Comparison of ENCODE assay signal across 10 cellular contexts in genomic region chr3:119700920-119701734, GRCh38. TPM values are rescaled to one million over a fixed set of nuclear protein-coding genes. Genes with fewer than 3 reads are reported as not detected.
DNase-seq lines count a peak whose midpoint lies in the region; ATAC-seq lines count a peak whose summit lies in the region.
"Had no signal": no experiment of that assay in that cellular context is flagged by ENCODE, and none has a peak within 500 bp of the region (broad histone marks: within the 10 kb centered on the region; RNA-seq: fewer than 3 reads in every experiment).

No MANE protein-coding gene starts in this region.

- DNase-seq in activated naive CD4-positive, alpha-beta T cell treated with anti-CD3 and anti-CD28 coated beads, Interleukin-2, amount 50 U/mL, for 16 hours, result no peak
- DNase-seq in activated T-helper 1 cell treated with anti-CD3 and anti-CD28 coated beads, Interleukin-12 subunit alpha, Interleukin-12 subunit beta, Interleukin-2, Interleukin-4 antibody, amounts not matched to agents 30 ng/mL and 10 ng/mL and 1 ng/mL, durations not matched to agents 14 hours and 24 hours and 36 hours (ENCODE audit: low spot score), result no peak
- no peak for DNase-seq in stimulated activated naive CD8-positive, alpha-beta T cell treated with anti-CD3 and anti-CD28 coated beads, Interleukin-15, amount 100 ng/mL, for 72 hours
- DNase-seq in RKO (ENCODE audit: low spot score), result no peak
- DNase-seq in mucosa of gallbladder (ENCODE audit: low spot score), result no peak
- no peak for DNase-seq in NCI-H524 treated with DMSO at 0.1 percent for 48 hours (lab: John Stamatoyannopoulos, UW)
- DNase-seq: cortex of kidney, midbrain had no signal

- peak; percentile 5 for ATAC-seq in HG02981 (IDR thresholded peaks at IDR 0.05; ENCODE audit: unreplicated experiment)
- ATAC-seq in stimulated activated naive CD8-positive, alpha-beta T cell treated with anti-CD3 and anti-CD28 coated beads, Interleukin-15, amount 100 ng/mL, for 72 hours, result peak; percentile 59

- H3K4me3 Mint-ChIP-seq in activated naive CD4-positive, alpha-beta T cell treated with anti-CD3 and anti-CD28 coated beads, Interleukin-2, amount 50 U/mL, for 24 hours, result peak overlapping the region; percentile 45
- H3K4me3 Mint-ChIP-seq in activated T-helper 1 cell treated with anti-CD3 and anti-CD28 coated beads, Interleukin-12 subunit alpha, Interleukin-12 subunit beta, Interleukin-2, Interleukin-4 antibody, amounts not matched to agents 30 ng/mL and 10 ng/mL and 1 ng/mL, durations not matched to agents 14 hours and 24 hours and 36 hours, result peak overlapping the region; percentile 64
- peak overlapping the region; percentile 29 to 67 for H3K4me3 Mint-ChIP-seq in stimulated activated naive CD8-positive, alpha-beta T cell treated with anti-CD3 and anti-CD28 coated beads, Interleukin-15, amount 100 ng/mL, for 72 hours

- no peaks in the 10 kb centered on the region for H3K36me3 Mint-ChIP-seq in activated naive CD4-positive, alpha-beta T cell treated with anti-CD3 and anti-CD28 coated beads, Interleukin-2, amount 50 U/mL, for 24 hours
- H3K36me3 Mint-ChIP-seq in activated T-helper 1 cell treated with anti-CD3 and anti-CD28 coated beads, Interleukin-12 subunit alpha, Interleukin-12 subunit beta, Interleukin-2, Interleukin-4 antibody, amounts not matched to agents 30 ng/mL and 10 ng/mL and 1 ng/mL, durations not matched to agents 14 hours and 24 hours and 36 hours (ENCODE audit: low read depth), result peaks cover 7% of the 10 kb centered on the region

- intact Hi-C loops in activated T-helper 1 cell treated with anti-CD3 and anti-CD28 coated beads, Interleukin-12 subunit alpha, Interleukin-12 subunit beta, Interleukin-2, Interleukin-4 antibody, amounts not matched to agents 30 ng/mL and 10 ng/mL and 1 ng/mL, durations not matched to agents 14 hours and 24 hours and 36 hours (cut with micrococcal nuclease), result loop anchor here (1.0 to 10.0 kb wide), 11 partner anchors 24 to 756 kb away; partner anchors contain the start of genes B4GALT4, COX17, GSK3B and LRRC58

- H3K27ac Mint-ChIP-seq in activated naive CD4-positive, alpha-beta T cell treated with anti-CD3 and anti-CD28 coated beads, Interleukin-2, amount 50 U/mL, for 24 hours, result peak overlapping the region; percentile 93
- peak overlapping the region; percentile 87 for H3K27ac Mint-ChIP-seq in activated T-helper 1 cell treated with anti-CD3 and anti-CD28 coated beads, Interleukin-12 subunit alpha, Interleukin-12 subunit beta, Interleukin-2, Interleukin-4 antibody, amounts not matched to agents 30 ng/mL and 10 ng/mL and 1 ng/mL, durations not matched to agents 14 hours and 24 hours and 36 hours
- H3K27ac Mint-ChIP-seq in stimulated activated naive CD8-positive, alpha-beta T cell treated with anti-CD3 and anti-CD28 coated beads, Interleukin-15, amount 100 ng/mL, for 72 hours, result peak overlapping the region; percentile 95 to 96

- H3K27me3 Mint-ChIP-seq in activated naive CD4-positive, alpha-beta T cell treated with anti-CD3 and anti-CD28 coated beads, Interleukin-2, amount 50 U/mL, for 24 hours, result peaks cover 2% of the 10 kb centered on the region
- peaks cover 19% of the 10 kb centered on the region for H3K27me3 Mint-ChIP-seq in activated T-helper 1 cell treated with anti-CD3 and anti-CD28 coated beads, Interleukin-12 subunit alpha, Interleukin-12 subunit beta, Interleukin-2, Interleukin-4 antibody, amounts not matched to agents 30 ng/mL and 10 ng/mL and 1 ng/mL, durations not matched to agents 14 hours and 24 hours and 36 hours (ENCODE audit: insufficient read depth)
- H3K27me3 Mint-ChIP-seq in stimulated activated naive CD8-positive, alpha-beta T cell treated with anti-CD3 and anti-CD28 coated beads, Interleukin-15, amount 100 ng/mL, for 72 hours, result peaks cover 12% of the 10 kb centered on the region

- peaks cover 42% of the 10 kb centered on the region for H3K4me1 Mint-ChIP-seq in activated naive CD4-positive, alpha-beta T cell treated with anti-CD3 and anti-CD28 coated beads, Interleukin-2, amount 50 U/mL, for 24 hours
- H3K4me1 Mint-ChIP-seq in activated T-helper 1 cell treated with anti-CD3 and anti-CD28 coated beads, Interleukin-12 subunit alpha, Interleukin-12 subunit beta, Interleukin-2, Interleukin-4 antibody, amounts not matched to agents 30 ng/mL and 10 ng/mL and 1 ng/mL, durations not matched to agents 14 hours and 24 hours and 36 hours (ENCODE audit: low read depth), result peaks cover 47% of the 10 kb centered on the region
- peaks cover 41% of the 10 kb centered on the region for H3K4me1 Mint-ChIP-seq in stimulated activated naive CD8-positive, alpha-beta T cell treated with anti-CD3 and anti-CD28 coated beads, Interleukin-15, amount 100 ng/mL, for 72 hours

- H3K9me3 Mint-ChIP-seq in activated naive CD4-positive, alpha-beta T cell treated with anti-CD3 and anti-CD28 coated beads, Interleukin-2, amount 50 U/mL, for 24 hours, result peaks cover 6% of the 10 kb centered on the region
- peaks cover 9% of the 10 kb centered on the region for H3K9me3 Mint-ChIP-seq in activated T-helper 1 cell treated with anti-CD3 and anti-CD28 coated beads, Interleukin-12 subunit alpha, Interleukin-12 subunit beta, Interleukin-2, Interleukin-4 antibody, amounts not matched to agents 30 ng/mL and 10 ng/mL and 1 ng/mL, durations not matched to agents 14 hours and 24 hours and 36 hours
- H3K9me3 Mint-ChIP-seq in stimulated activated naive CD8-positive, alpha-beta T cell treated with anti-CD3 and anti-CD28 coated beads, Interleukin-15, amount 100 ng/mL, for 72 hours, result peaks cover 0 to 5% of the 10 kb centered on the region in 2 donors

RNA-seq across cellular contexts. Expression of gene CFAP91, which starts 1.7 kb away (rescaled TPM):
- total RNA-seq in activated T-helper 1 cell treated with anti-CD3 and anti-CD28 coated beads, Interleukin-12 subunit alpha, Interleukin-12 subunit beta, Interleukin-2, Interleukin-4 antibody, amounts not matched to agents 30 ng/mL and 10 ng/mL and 1 ng/mL, durations not matched to agents 14 hours and 24 hours and 36 hours, result 0.24 TPM in 1 of 2 replicates, not detected in the other
- 6.7 TPM for total RNA-seq in mucosa of gallbladder

RNA-seq across cellular contexts. Expression of gene COX17, which starts 23.9 kb away (rescaled TPM):
- 62.2 and 70.7 TPM in 2 replicates for total RNA-seq in activated T-helper 1 cell treated with anti-CD3 and anti-CD28 coated beads, Interleukin-12 subunit alpha, Interleukin-12 subunit beta, Interleukin-2, Interleukin-4 antibody, amounts not matched to agents 30 ng/mL and 10 ng/mL and 1 ng/mL, durations not matched to agents 14 hours and 24 hours and 36 hours
- total RNA-seq in mucosa of gallbladder, result 45.1 TPM

RNA-seq across cellular contexts. Expression of gene POPDC2, which starts 40.7 kb away (rescaled TPM):
- 1.0 and 1.2 TPM in 2 replicates for total RNA-seq in activated T-helper 1 cell treated with anti-CD3 and anti-CD28 coated beads, Interleukin-12 subunit alpha, Interleukin-12 subunit beta, Interleukin-2, Interleukin-4 antibody, amounts not matched to agents 30 ng/mL and 10 ng/mL and 1 ng/mL, durations not matched to agents 14 hours and 24 hours and 36 hours
- 53.2 TPM for total RNA-seq in mucosa of gallbladder

Comparison
In these comparisons a context has a peak if more than half of its experiments do, and no peak if none do; other contexts are left out.
1. RNA of gene POPDC2, which starts 40.7 kb away (total RNA-seq): 53.2 TPM in mucosa of gallbladder (single experiment); 1.0 to 1.2 TPM in activated T-helper 1 cell treated with anti-CD3 and anti-CD28 coated beads, Interleukin-12 subunit alpha, Interleukin-12 subunit beta, Interleukin-2, Interleukin-4 antibody, amounts not matched to agents 30 ng/mL and 10 ng/mL and 1 ng/mL, durations not matched to agents 14 hours and 24 hours and 36 hours; every median in the first group is over 10 times any median in the second.
2. Peak in every context shown above with its lines, with median percentiles within 50 percentile points of each other: H3K27ac Mint-ChIP-seq and H3K4me3 Mint-ChIP-seq.